ENCODE assay signal across 26 cellular contexts in genomic region chr12:26654623-26655022, GRCh38.
"Had no signal": no experiment of that assay in that cellular context is flagged by ENCODE, and none has a peak within 500 bp of the region (broad histone marks: within the 10 kb centered on the region; RNA-seq: fewer than 3 reads in every experiment).

No MANE protein-coding gene starts in this region.

- H3K4me2 ChIP-seq: hepatocyte, smooth muscle cell had no signal

- H3K27me3 ChIP-seq: gastrocnemius medialis, heart left ventricle, hepatocyte, thyroid gland had no signal

- ATAC-seq: effector memory CD8-positive, alpha-beta T cell; gastrocnemius medialis; heart left ventricle; left colon; left ventricle myocardium superior; lower lobe of right lung; natural killer cell treated with Interleukin-12 subunit alpha and Interleukin-12 subunit beta and Interleukin-15 and Interleukin-18, amount 100 ng/mL, for 72 hours; sciatic nerve; stimulated activated naive CD8-positive, alpha-beta T cell treated with anti-CD3 and anti-CD28 coated beads, Interleukin-15, amount 100 ng/mL, for 72 hours had no signal

- H3K4me1 ChIP-seq: gastrocnemius medialis, lower lobe of right lung, parathyroid adenoma, thyroid gland had no signal

- H3K9ac ChIP-seq: parathyroid adenoma had no signal

- H3K9me3 ChIP-seq: gastrocnemius medialis, thyroid gland had no signal

- H3K4me1 Mint-ChIP-seq: central memory CD8-positive, alpha-beta T cell; neural crest cell; stimulated activated naive CD8-positive, alpha-beta T cell treated with anti-CD3 and anti-CD28 coated beads, Interleukin-15, amount 100 ng/mL, for 72 hours had no signal

- H3K4me3 ChIP-seq: gastrocnemius medialis, heart left ventricle, hepatocyte, lower lobe of right lung, smooth muscle cell, thyroid gland had no signal

- H3K4me3 Mint-ChIP-seq: central memory CD8-positive, alpha-beta T cell; effector memory CD8-positive, alpha-beta T cell; natural killer cell treated with Interleukin-12 subunit alpha and Interleukin-12 subunit beta and Interleukin-15 and Interleukin-18, amount 100 ng/mL, for 72 hours; neural crest cell; stimulated activated naive CD8-positive, alpha-beta T cell treated with anti-CD3 and anti-CD28 coated beads, Interleukin-15, amount 100 ng/mL, for 72 hours had no signal

- H3K9me3 Mint-ChIP-seq: natural killer cell treated with Interleukin-12 subunit alpha and Interleukin-12 subunit beta and Interleukin-15 and Interleukin-18, amount 100 ng/mL, for 72 hours had no signal

- H3K27me3 Mint-ChIP-seq: central memory CD8-positive, alpha-beta T cell; effector memory CD8-positive, alpha-beta T cell; natural killer cell treated with Interleukin-12 subunit alpha and Interleukin-12 subunit beta and Interleukin-15 and Interleukin-18, amount 100 ng/mL, for 72 hours; progenitor cell of endocrine pancreas; stimulated activated naive CD8-positive, alpha-beta T cell treated with anti-CD3 and anti-CD28 coated beads, Interleukin-15, amount 100 ng/mL, for 72 hours had no signal

- DNase-seq: cortex of kidney; effector memory CD8-positive, alpha-beta T cell; foreskin fibroblast; gastrocnemius medialis; heart left ventricle; islet precursor cell; kidney glomerular epithelial cell; left colon; left ventricle myocardium superior; lower lobe of right lung; stimulated activated CD4-positive, alpha-beta T cell treated with anti-CD3 and anti-CD28 coated beads, Interleukin-12 subunit alpha, Interleukin-12 subunit beta, amount 100 ng/mL, for 4 hours; stimulated activated CD4-positive, alpha-beta T cell treated with anti-CD3 and anti-CD28 coated beads, Interleukin-1b, Interleukin-23, amount 100 ng/mL, for 48 hours; stimulated activated CD4-positive, alpha-beta T cell treated with anti-CD3 and anti-CD28 coated beads, Interleukin-4, amount 100 ng/mL, for 1 hour; stimulated activated CD8-positive, alpha-beta memory T cell treated with anti-CD3 and anti-CD28 coated beads, Interleukin-4, amount 100 ng/mL, for 48 hours; stimulated activated naive CD4-positive, alpha-beta T cell; stimulated activated naive CD8-positive, alpha-beta T cell treated with anti-CD3 and anti-CD28 coated beads, Interleukin-15, amount 100 ng/mL, for 72 hours; thyroid gland; trophoblast cell had no signal

- H3K27ac Mint-ChIP-seq: effector memory CD8-positive, alpha-beta T cell; progenitor cell of endocrine pancreas; stimulated activated naive CD8-positive, alpha-beta T cell treated with anti-CD3 and anti-CD28 coated beads, Interleukin-15, amount 100 ng/mL, for 72 hours had no signal

- H2AFZ ChIP-seq: hepatocyte, parathyroid adenoma had no signal

- H3K27ac ChIP-seq: gastrocnemius medialis, heart left ventricle, hepatocyte, lower lobe of right lung, parathyroid adenoma, thyroid gland had no signal
